Comparison of ENCODE assay signal across 19 cellular contexts in the genomic region with DNA sequence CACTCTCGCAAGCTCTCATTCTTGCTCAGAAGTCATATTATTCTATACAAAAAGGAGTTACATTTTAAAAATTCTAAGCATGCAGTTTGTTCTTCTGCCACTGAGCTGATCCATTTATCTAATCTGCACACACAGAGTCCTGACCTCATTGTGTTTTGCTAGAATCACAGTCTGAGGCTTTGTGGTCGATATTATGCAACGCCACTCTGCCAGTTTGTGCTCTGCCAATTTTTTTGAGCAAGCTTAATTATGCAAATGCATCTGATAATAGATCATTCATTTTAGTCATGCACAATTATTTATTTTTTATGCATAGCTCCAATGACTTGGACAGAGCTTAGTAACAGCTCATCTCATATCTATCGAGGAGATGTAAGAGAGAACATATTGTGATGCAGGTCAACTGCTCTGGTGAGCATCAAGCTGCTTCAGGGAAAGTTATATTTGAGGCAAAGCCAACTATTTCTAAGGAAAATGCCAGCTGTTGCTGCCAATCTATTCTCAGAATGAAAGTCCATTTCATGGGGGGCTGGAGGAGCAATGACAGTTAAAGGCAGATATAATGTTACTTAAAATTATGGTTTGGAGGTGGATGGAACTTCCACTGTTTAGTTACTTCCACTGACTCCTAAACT.
A peak's percentile ranks its signal among the peaks of the same experiment; 100 is the strongest.
DNase-seq lines count a peak whose midpoint lies in the region; ATAC-seq and TF ChIP-seq lines count a peak whose summit lies in the region.
"Had no signal": no experiment of that assay in that cellular context is flagged by ENCODE, and none has a peak within 500 bp of the region (broad histone marks: within the 10 kb centered on the region; RNA-seq: fewer than 3 reads in every experiment).

No MANE protein-coding gene starts in this region.

- 81 to 83% methylated on average over 4 of the region's 4 CpGs for WGBS in sigmoid colon, 2 donors

- no peaks in the 10 kb centered on the region for H3K27me3 ChIP-seq in sigmoid colon
- H3K27me3 ChIP-seq: transverse colon had no signal

- H3K36me3 ChIP-seq in sigmoid colon, result no peaks in the 10 kb centered on the region
- H3K36me3 ChIP-seq: transverse colon had no signal

- no peaks in the 10 kb centered on the region for H3K36me3 Mint-ChIP-seq in mesothelial cell of epicardium
- H3K36me3 Mint-ChIP-seq in activated T-helper 2 cell treated with anti-CD3 and anti-CD28 coated beads, Interferon-gamma antibody, Interleukin-2, Interleukin-4, amounts not matched to agents 10 μg/mL and 5 μg/mL and 100 μg/mL, durations not matched to agents 14 hours and 24 hours and 36 hours (ENCODE audit: low read depth), result no peaks in the 10 kb centered on the region
- H3K36me3 Mint-ChIP-seq: activated naive CD8-positive, alpha-beta T cell had no signal

- H3K4me1 Mint-ChIP-seq in mesothelial cell of epicardium, result no peaks in the 10 kb centered on the region
- H3K4me1 Mint-ChIP-seq in activated T-helper 2 cell treated with anti-CD3 and anti-CD28 coated beads, Interferon-gamma antibody, Interleukin-2, Interleukin-4, amounts not matched to agents 10 μg/mL and 5 μg/mL and 100 μg/mL, durations not matched to agents 14 hours and 24 hours and 36 hours (ENCODE audit: low read depth), result no peaks in the 10 kb centered on the region

- peaks cover 0 to under 1% (median 0%) of the 10 kb centered on the region in 4 donors for H3K9me3 ChIP-seq in sigmoid colon
- H3K9me3 ChIP-seq: SK-N-SH, transverse colon had no signal

- H3K4me3 ChIP-seq in astrocyte of the spinal cord (ENCODE audit: low read depth, low read length) (no peak overlapping the region), sigmoid colon (no peak overlapping the region)
- H3K4me3 ChIP-seq: transverse colon had no signal

- TF ChIP-seq POLR2A in sigmoid colon (IDR thresholded peaks at IDR 0.05), result no peak

- ATAC-seq in omental fat pad (ENCODE audit: low FRiP score), result no peak

- DNase-seq in Daoy (ENCODE audit: low read depth) (peak; percentile 54), NCI-H1694 treated with DMSO at 0.1 percent for 48 hours (lab: John Stamatoyannopoulos, UW) (peak; percentile 50), astrocyte of the spinal cord (ENCODE audit: low read depth, low spot score) (peak; percentile 60), mesothelial cell of epicardium (ENCODE audit: low spot score in 2 of 2, unreplicated experiment in 2 of 2) (no peak), omental fat pad (ENCODE audit: low spot score) (no peak), posterior vena cava (ENCODE audit: low spot score) (no peak), sigmoid colon (no peak)
- DNase-seq in activated T-helper 2 cell treated with anti-CD3 and anti-CD28 coated beads, Interferon-gamma antibody, Interleukin-2, Interleukin-4, amounts not matched to agents 10 μg/mL and 5 μg/mL and 100 μg/mL, durations not matched to agents 14 hours and 24 hours and 36 hours (ENCODE audit: low spot score), result no peak
- DNase-seq: ACHN; activated CD4-positive, alpha-beta T cell treated with anti-CD3 and anti-CD28 coated beads, Interleukin-2, amount 50 U/mL, for 48 hours; activated T-cell treated with anti-CD3 and anti-CD28 coated beads, Interleukin-2, amount 50 U/mL, for 24 hours; glutamatergic neuron; H7; mesendoderm; NCI-H1105 treated with DMSO at 0.1 percent for 48 hours; NCI-H2227 treated with DMSO at 0.1 percent for 48 hours; SK-N-SH; transverse colon had no signal

- no peak for TF ChIP-seq EP300 in sigmoid colon (IDR thresholded peaks at IDR 0.05)

- in situ Hi-C loops in astrocyte of the spinal cord (cut with HindIII; ENCODE audit: low sequenced_read_pairs), result no loop called here

- H3K9me3 Mint-ChIP-seq in mesothelial cell of epicardium, result peaks cover 14% of the 10 kb centered on the region
- no peaks in the 10 kb centered on the region for H3K9me3 Mint-ChIP-seq in activated T-helper 2 cell treated with anti-CD3 and anti-CD28 coated beads, Interferon-gamma antibody, Interleukin-2, Interleukin-4, amounts not matched to agents 10 μg/mL and 5 μg/mL and 100 μg/mL, durations not matched to agents 14 hours and 24 hours and 36 hours
- H3K9me3 Mint-ChIP-seq: activated T-cell treated with anti-CD3 and anti-CD28 coated beads, Interleukin-2, amount 50 U/mL, for 24 hours had no signal

- TF ChIP-seq CTCF in astrocyte of the spinal cord (IDR thresholded peaks at IDR 0.05; ENCODE audit: low read depth, low read length), result no peak
- TF ChIP-seq CTCF in mesothelial cell of epicardium (IDR thresholded peaks at IDR 0.05; ENCODE audit: unreplicated experiment), result no peak
- no peak for TF ChIP-seq CTCF in omental fat pad (IDR thresholded peaks at IDR 0.05)
- TF ChIP-seq CTCF in sigmoid colon (IDR thresholded peaks at IDR 0.05), result no peak

- no peaks in the 10 kb centered on the region for H3K27me3 Mint-ChIP-seq in mesothelial cell of epicardium (ENCODE audit: low read depth)
- no peaks in the 10 kb centered on the region for H3K27me3 Mint-ChIP-seq in activated T-helper 2 cell treated with anti-CD3 and anti-CD28 coated beads, Interferon-gamma antibody, Interleukin-2, Interleukin-4, amounts not matched to agents 10 μg/mL and 5 μg/mL and 100 μg/mL, durations not matched to agents 14 hours and 24 hours and 36 hours (ENCODE audit: low read depth)
- H3K27me3 Mint-ChIP-seq: activated naive CD8-positive, alpha-beta T cell; activated T-cell treated with anti-CD3 and anti-CD28 coated beads, Interleukin-2, amount 50 U/mL, for 24 hours had no signal

- no peak overlapping the region for H3K27ac ChIP-seq in sigmoid colon
- H3K27ac ChIP-seq: transverse colon had no signal

- peak overlapping the region; percentile 88 for H3K27ac Mint-ChIP-seq in mesothelial cell of epicardium
- no peak overlapping the region for H3K27ac Mint-ChIP-seq in activated T-helper 2 cell treated with anti-CD3 and anti-CD28 coated beads, Interferon-gamma antibody, Interleukin-2, Interleukin-4, amounts not matched to agents 10 μg/mL and 5 μg/mL and 100 μg/mL, durations not matched to agents 14 hours and 24 hours and 36 hours
- H3K27ac Mint-ChIP-seq: activated naive CD8-positive, alpha-beta T cell; activated T-cell treated with anti-CD3 and anti-CD28 coated beads, Interleukin-2, amount 50 U/mL, for 24 hours had no signal

- no peaks in the 10 kb centered on the region for H3K4me1 ChIP-seq in sigmoid colon
- H3K4me1 ChIP-seq: transverse colon had no signal

- no peak overlapping the region for H3K4me3 Mint-ChIP-seq in mesothelial cell of epicardium
- no peak overlapping the region for H3K4me3 Mint-ChIP-seq in activated T-helper 2 cell treated with anti-CD3 and anti-CD28 coated beads, Interferon-gamma antibody, Interleukin-2, Interleukin-4, amounts not matched to agents 10 μg/mL and 5 μg/mL and 100 μg/mL, durations not matched to agents 14 hours and 24 hours and 36 hours (ENCODE audit: low read depth)
- H3K4me3 Mint-ChIP-seq: activated naive CD8-positive, alpha-beta T cell; activated T-cell treated with anti-CD3 and anti-CD28 coated beads, Interleukin-2, amount 50 U/mL, for 24 hours had no signal

- intact Hi-C loops in posterior vena cava (cut with DNase I) (no loop called here), sigmoid colon (cut with DNase I) (no loop called here)
- intact Hi-C loops in activated T-helper 2 cell treated with anti-CD3 and anti-CD28 coated beads, Interferon-gamma antibody, Interleukin-2, Interleukin-4, amounts not matched to agents 10 μg/mL and 5 μg/mL and 100 μg/mL, durations not matched to agents 14 hours and 24 hours and 36 hours (cut with micrococcal nuclease), result no loop called here

Comparison
In these comparisons a context has a peak if more than half of its experiments do, and no peak if none do; other contexts are left out.
1. DNase-seq: peak in Daoy (single experiment), NCI-H1694 treated with DMSO at 0.1 percent for 48 hours (single experiment) and astrocyte of the spinal cord (single experiment); none in mesothelial cell of epicardium (0 of 2), omental fat pad (single experiment), posterior vena cava (single experiment), activated T-helper 2 cell treated with anti-CD3 and anti-CD28 coated beads, Interferon-gamma antibody, Interleukin-2, Interleukin-4, amounts not matched to agents 10 μg/mL and 5 μg/mL and 100 μg/mL, durations not matched to agents 14 hours and 24 hours and 36 hours (single experiment) and sigmoid colon (single experiment).